ENCODE assay signal across 9 cellular contexts in the genomic region with DNA sequence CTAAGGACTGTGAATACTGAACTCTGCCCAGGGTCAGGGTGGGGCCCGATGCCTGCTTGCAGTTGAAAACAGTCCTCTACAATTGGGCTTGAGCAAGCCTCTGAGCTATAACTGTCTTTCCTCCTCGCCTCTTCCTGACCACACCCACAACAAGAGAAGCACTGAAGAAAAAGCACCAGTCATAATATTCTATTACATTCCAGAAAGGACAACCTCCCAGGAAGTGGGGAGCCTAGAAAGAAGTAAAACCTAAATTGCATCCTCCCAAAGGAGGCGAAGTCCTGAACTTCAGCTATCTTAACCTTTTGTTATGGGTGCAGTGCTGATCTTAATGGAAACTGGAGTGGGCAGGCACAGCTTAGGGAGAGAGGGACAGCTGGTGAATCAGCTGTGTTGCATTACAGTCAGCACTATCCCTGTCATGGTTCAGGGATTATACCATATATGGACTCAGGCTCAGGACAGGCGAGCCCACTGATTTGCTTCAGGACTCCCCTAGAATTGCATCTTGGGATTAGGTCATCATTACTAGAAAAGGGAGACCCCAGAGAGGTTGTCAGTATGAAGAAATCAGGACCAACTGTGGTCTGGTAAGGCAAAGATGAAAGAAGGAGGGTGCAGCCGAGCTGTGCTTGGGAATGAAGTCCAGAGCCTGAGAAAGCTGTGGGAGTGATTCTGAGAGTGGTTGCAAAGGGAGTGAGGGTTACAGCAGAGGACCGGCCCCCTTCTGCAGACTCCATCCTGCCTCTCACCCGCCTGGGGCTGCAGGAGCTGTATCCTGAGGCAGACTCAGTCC. TPM values are rescaled to one million over a fixed set of nuclear protein-coding genes. Genes with fewer than 3 reads are reported as not detected.
DNase-seq lines count a peak whose midpoint lies in the region; ATAC-seq, FAIRE-seq and TF ChIP-seq lines count a peak whose summit lies in the region.
"Had no signal": no experiment of that assay in that cellular context is flagged by ENCODE, and none has a peak within 500 bp of the region (broad histone marks: within the 10 kb centered on the region; RNA-seq: fewer than 3 reads in every experiment).

No MANE protein-coding gene starts in this region.

- peaks cover 25 to 28% of the 10 kb centered on the region in 2 experiments for H3K4me1 Mint-ChIP-seq in H9

- no peaks in the 10 kb centered on the region for H3K23me2 ChIP-seq in H9 (ENCODE audit: insufficient read length, low read depth, low read length, poor library complexity, severe bottlenecking)

- no peak overlapping the region for H2AFZ ChIP-seq in H9 (ENCODE audit: low read length)
- peak overlapping the region; percentile 49 for H2AFZ ChIP-seq in keratinocyte (ENCODE audit: control insufficient read depth, low read length)

- H3K9ac ChIP-seq in H9 (ENCODE audit: extremely low read depth, insufficient read length, low read length) (no peak overlapping the region), keratinocyte (ENCODE audit: control insufficient read depth, extremely low read depth, insufficient read depth, low read length) (no peak overlapping the region)

- no peaks in the 10 kb centered on the region for H3K79me1 ChIP-seq in H9 (ENCODE audit: insufficient read depth, low read depth, low read length, poor library complexity, severe bottlenecking)

- no peaks in the 10 kb centered on the region; the same call in 1 of the 2 replicates for H3K27me3 Mint-ChIP-seq in H9 (ENCODE audit: low read depth)

- no peak overlapping the region for H3K23ac ChIP-seq in H9 (ENCODE audit: insufficient read length, low read depth, low read length)

- no peak overlapping the region for H3K4me3 Mint-ChIP-seq in H9

- H3K4me3 ChIP-seq in keratinocyte (ENCODE audit: control insufficient read depth in 2 of 3, extremely low read depth in 1 of 3, insufficient read depth in 2 of 3, low read depth in 1 of 3, low read length in 3 of 3) (no peak overlapping the region), thoracic aorta (peak overlapping the region; percentile 22)
- H3K4me3 ChIP-seq in effector memory CD4-positive, alpha-beta T cell (ENCODE audit: insufficient read depth, low read depth, low read length, poor library complexity, severe bottlenecking): no peak overlapping the region

- H3K27me3 ChIP-seq in H9 (ENCODE audit: insufficient read depth, low read length) (no peaks in the 10 kb centered on the region; the same call in 1 of the 2 replicates), keratinocyte (ENCODE audit: control insufficient read depth, extremely low read depth, insufficient read depth, low read length) (no peaks in the 10 kb centered on the region), thoracic aorta (replicated peaks; ENCODE audit: insufficient read depth) (no peaks in the 10 kb centered on the region)
- H3K27me3 ChIP-seq in effector memory CD4-positive, alpha-beta T cell (replicated peaks; ENCODE audit: control insufficient read depth, insufficient read depth, low read length, poor library complexity, severe bottlenecking): no peaks in the 10 kb centered on the region

- H3K4me2 ChIP-seq in H9 (ENCODE audit: insufficient read depth, insufficient read length, low read length) (no peak overlapping the region), keratinocyte (ENCODE audit: control insufficient read depth, extremely low read depth, insufficient read depth, low read depth, low read length) (peak overlapping the region; percentile 18)

- H2BK120ac ChIP-seq in H9 (ENCODE audit: low read depth, low read length, poor library complexity, severe bottlenecking): no peak overlapping the region

- H4K8ac ChIP-seq in H9 (replicated peaks; ENCODE audit: insufficient read length, low read depth, low read length): no peak overlapping the region

- no peak overlapping the region for H3K4ac ChIP-seq in H9 (ENCODE audit: low read depth, low read length)

- no peak overlapping the region for H3K14ac ChIP-seq in H9 (ENCODE audit: insufficient read depth, low read length)

- no peak overlapping the region for H4K91ac ChIP-seq in H9 (ENCODE audit: insufficient read length, low read depth, low read length)

- H2BK12ac ChIP-seq in H9 (ENCODE audit: insufficient read length, low read depth, low read length): no peak overlapping the region

- peak overlapping the region in 2 of 3 experiments; percentile 40 to 73; a peak in 3 of 7 replicates for H3K27ac Mint-ChIP-seq in H9

- no peak overlapping the region for H3T11ph ChIP-seq in H9 (ENCODE audit: low read length)

- no peaks in the 10 kb centered on the region for H3K4me1 ChIP-seq in H9 (ENCODE audit: insufficient read depth, low read length)
- peaks cover 10% of the 10 kb centered on the region for H3K4me1 ChIP-seq in keratinocyte (ENCODE audit: control insufficient read depth, extremely low read depth, insufficient read depth, low read length)
- peaks cover 13 to 51% of the 10 kb centered on the region in 2 donors for H3K4me1 ChIP-seq in thoracic aorta (ENCODE audit: control insufficient read depth in 1 of 2, low read depth in 2 of 2)
- H3K4me1 ChIP-seq in effector memory CD4-positive, alpha-beta T cell (ENCODE audit: control insufficient read depth, insufficient read depth, low read length, poor library complexity, severe bottlenecking): no peaks in the 10 kb centered on the region

- peak; percentile 33 for DNase-seq in NCI-H146 (lab: John Stamatoyannopoulos, UW)
- no peak for DNase-seq in NCI-H146 treated with DMSO at 0.1 percent for 48 hours (lab: John Stamatoyannopoulos, UW; ENCODE audit: unreplicated experiment)
- peak; percentile 43 for DNase-seq in H9
- peak; percentile 93 for DNase-seq in M059J (ENCODE audit: low read depth)
- peak; percentile 81 for DNase-seq in amniotic stem cell (lab: John Stamatoyannopoulos, UW)
- DNase-seq in keratinocyte (ENCODE audit: low read depth, low spot score): no peak
- no peak for DNase-seq in thoracic aorta (ENCODE audit: low spot score)
- no peak for DNase-seq in effector memory CD4-positive, alpha-beta T cell

- dilution Hi-C loops in keratinocyte (cut with MboI; ENCODE audit: extremely low pct_ligation_motif_present, low sequenced_read_pairs): no loop called here

- H2BK15ac ChIP-seq in H9 (ENCODE audit: low read depth, low read length): no peak overlapping the region

- H2AK5ac ChIP-seq in H9 (ENCODE audit: insufficient read length, low read length): no peak overlapping the region

- no peaks in the 10 kb centered on the region for H3K9me1 ChIP-seq in keratinocyte (ENCODE audit: control insufficient read depth, extremely low read depth, insufficient read depth, low read length)

- FAIRE-seq in keratinocyte (lab: Jason Lieb, UNC): no peak
- FAIRE-seq: A204.1 had no signal

- no peaks in the 10 kb centered on the region for H3K79me2 ChIP-seq in H9 (ENCODE audit: insufficient read depth, low read length)
- no peaks in the 10 kb centered on the region for H3K79me2 ChIP-seq in keratinocyte (ENCODE audit: control insufficient read depth, insufficient read depth, low read length)

- TF ChIP-seq CTCF in H9 (conservative IDR thresholded peaks at IDR 0.05): no peak
- no peak for TF ChIP-seq CTCF in keratinocyte (optimal IDR thresholded peaks at IDR 0.05 in 1 of 3, IDR thresholded peaks at IDR 0.05 in 1 of 3, conservative IDR thresholded peaks at IDR 0.05 in 1 of 3; ENCODE audit: extremely low read depth in 1 of 3, insufficient read depth in 2 of 3, low read length in 3 of 3)
- TF ChIP-seq CTCF in thoracic aorta (IDR thresholded peaks at IDR 0.05): no peak

- H4K5ac ChIP-seq in H9 (ENCODE audit: insufficient read length, low read depth, low read length): no peak overlapping the region

- ATAC-seq in thoracic aorta (ENCODE audit: insufficient number of reproducible peaks, low FRiP score, low read depth): peak; percentile 83

- H4K20me1 ChIP-seq in H9 (ENCODE audit: control insufficient read depth, insufficient read depth, insufficient read length) (no peaks in the 10 kb centered on the region), keratinocyte (ENCODE audit: control insufficient read depth, extremely low read depth, insufficient read depth, low read length) (no peaks in the 10 kb centered on the region)

- H3K27ac ChIP-seq in H9 (ENCODE audit: insufficient read length, low read depth, low read length): no peak overlapping the region
- no peak overlapping the region for H3K27ac ChIP-seq in keratinocyte (ENCODE audit: control insufficient read depth, insufficient read depth, low read length)
- peak overlapping the region; percentile 73 to 75 for H3K27ac ChIP-seq in thoracic aorta
- no peak overlapping the region for H3K27ac ChIP-seq in effector memory CD4-positive, alpha-beta T cell (ENCODE audit: insufficient read depth, low read length, poor library complexity, severe bottlenecking)

- no peaks in the 10 kb centered on the region for H3K36me3 Mint-ChIP-seq in H9 (ENCODE audit: insufficient read depth in 1 of 3, low read depth in 3 of 3)

- no peaks in the 10 kb centered on the region for H3K9me3 Mint-ChIP-seq in H9

- no CpG with 5 or more reads among the region's 7 CpGs for WGBS in H9 (ENCODE audit: extremely low coverage, insufficient read length, low lambda C conversion rate)

- H3K36me3 ChIP-seq in keratinocyte (ENCODE audit: control insufficient read depth in 2 of 2, extremely low read depth in 1 of 2, insufficient read depth in 2 of 2, low read length in 2 of 2): no peaks in the 10 kb centered on the region
- H3K36me3 ChIP-seq in thoracic aorta: no peaks in the 10 kb centered on the region
- H3K36me3 ChIP-seq in effector memory CD4-positive, alpha-beta T cell (ENCODE audit: control insufficient read depth, insufficient read depth, low read length): no peaks in the 10 kb centered on the region

- H3K9me3 ChIP-seq in H9 (ENCODE audit: control insufficient read depth, low read depth, low read length) (no peaks in the 10 kb centered on the region), keratinocyte (ENCODE audit: control insufficient read depth, low read depth, low read length) (no peaks in the 10 kb centered on the region), thoracic aorta (no peaks in the 10 kb centered on the region)
- no peaks in the 10 kb centered on the region for H3K9me3 ChIP-seq in effector memory CD4-positive, alpha-beta T cell (ENCODE audit: control insufficient read depth, low read length)

- H2BK20ac ChIP-seq in H9 (ENCODE audit: low read depth, low read length, poor library complexity, severe bottlenecking): no peak overlapping the region

- peak overlapping the region; percentile 23 for H3K18ac ChIP-seq in H9 (ENCODE audit: insufficient read length, low read depth, low read length)

- H2BK5ac ChIP-seq in H9 (ENCODE audit: insufficient read length, low read length): no peak overlapping the region

- no peak overlapping the region for H3K56ac ChIP-seq in H9 (ENCODE audit: insufficient read length, low read depth, low read length)

RNA-seq across cellular contexts. Expression of a gene that starts 18.3 kb away (rescaled TPM):
- total RNA-seq in H9 (2021): 20.5 and 21.2 TPM in 2 replicates
- 116 and 176 TPM in 2 replicates for total RNA-seq in M059J (2014; rRNA removed; shearing (Covaris generic))
- polyA plus RNA-seq in keratinocyte: 6.1 to 18.3 TPM (median 9.2 TPM) in 3 replicates
- 0.40 TPM for polyA plus RNA-seq in keratinocyte (2011; ENCODE audit: low read depth)
- polyA plus RNA-seq in keratinocyte (2011; cell fraction: cytosol; rRNA removed): 6.1 and 8.1 TPM in 2 replicates
- 17.6 and 18.8 TPM in 2 replicates for polyA plus RNA-seq in keratinocyte (2011; cell fraction: nucleus; rRNA removed)
- 1.2 and 14.8 TPM in 2 replicates for polyA plus RNA-seq in keratinocyte (2012; ENCODE audit: low replicate concordance)
- 10.9 to 28.9 TPM (median 14.5 TPM) in 3 replicates for polyA minus RNA-seq in keratinocyte
- 6.7 TPM for polyA minus RNA-seq in keratinocyte (2011; cell fraction: cytosol; rRNA and poly(A)+ RNA removed)
- 10.8 and 16.9 TPM in 2 replicates for polyA minus RNA-seq in keratinocyte (2011; cell fraction: nucleus; rRNA and poly(A)+ RNA removed)
- 10 to 100 TPM; 40.0 to 41.8 TPM for total RNA-seq in thoracic aorta

Comparison
In these comparisons a context has a peak if more than half of its experiments do, and no peak if none do; other contexts are left out.
1. DNase-seq: peak in NCI-H146 (single experiment), H9 (single experiment), M059J (single experiment) and amniotic stem cell (single experiment); none in NCI-H146 treated with DMSO at 0.1 percent for 48 hours (single experiment), keratinocyte (single experiment), thoracic aorta (single experiment) and effector memory CD4-positive, alpha-beta T cell (0 of 3).
2. H3K27ac ChIP-seq: peak in thoracic aorta (2 of 2); none in H9 (single experiment), keratinocyte (single experiment) and effector memory CD4-positive, alpha-beta T cell (single experiment).